1 cellular context compared by ENCODE assay signal in genomic region chr10:5146920-5147254, GRCh38.
TF ChIP-seq lines count a peak whose summit lies in the region.

No MANE protein-coding gene starts in this region.

TF ChIP-seq in liver, 16 proteins besides CTCF, POLR2A, EP300 and RAD21 (continued from another document):
- TF ChIP-seq FOXA1 (IDR thresholded peaks at IDR 0.05) (no peak), GABPA (IDR thresholded peaks at IDR 0.05 in 1 of 2, conservative IDR thresholded peaks at IDR 0.05 in 1 of 2) (no peak), FOXA2 (IDR thresholded peaks at IDR 0.05) (no peak)
